12 cellular contexts compared by ENCODE assay signal in the genomic region with DNA sequence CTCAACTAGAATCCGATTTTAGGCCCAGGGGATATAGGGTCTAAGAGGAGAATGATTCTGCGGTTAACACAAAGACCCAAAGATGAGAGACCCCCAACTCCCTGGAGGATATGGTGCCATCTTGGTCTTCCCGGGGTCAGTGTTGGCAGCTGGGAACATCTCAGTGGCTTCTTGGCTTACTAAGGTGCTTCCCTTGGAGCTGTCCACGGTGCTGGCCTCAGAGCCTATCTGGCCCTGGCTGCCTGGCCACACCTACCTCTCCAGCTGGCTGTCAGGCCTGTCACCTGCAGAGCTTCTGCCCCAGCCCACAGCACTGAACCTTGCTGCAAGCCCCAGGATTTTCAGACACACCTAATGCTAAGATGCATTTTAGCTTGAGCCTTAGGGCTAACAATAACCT.
DNase-seq lines count a peak whose midpoint lies in the region; ATAC-seq and TF ChIP-seq lines count a peak whose summit lies in the region.
"Had no signal": no experiment of that assay in that cellular context is flagged by ENCODE, and none has a peak within 500 bp of the region (broad histone marks: within the 10 kb centered on the region; RNA-seq: fewer than 3 reads in every experiment).

No MANE protein-coding gene starts in this region.

- H3K27ac ChIP-seq in gastroesophageal sphincter = no peak overlapping the region
- H3K27ac ChIP-seq: esophagus squamous epithelium had no signal

- H3K36me3 Mint-ChIP-seq in activated naive CD4-positive, alpha-beta T cell treated with anti-CD3 and anti-CD28 coated beads, Interleukin-2, amount 10 ng/mL, durations not matched to agents 7 days and 5 days = no peaks in the 10 kb centered on the region
- H3K36me3 Mint-ChIP-seq: CD4-positive, CD25-positive, alpha-beta regulatory T cell; naive B cell had no signal

- no peaks in the 10 kb centered on the region for H3K27me3 ChIP-seq in gastroesophageal sphincter

- H3K9me3 Mint-ChIP-seq in activated naive CD4-positive, alpha-beta T cell treated with anti-CD3 and anti-CD28 coated beads, Interleukin-2, amount 10 ng/mL, durations not matched to agents 7 days and 5 days = no peaks in the 10 kb centered on the region
- H3K9me3 Mint-ChIP-seq: naive B cell had no signal

- peak; percentile 43 for DNase-seq in activated naive CD4-positive, alpha-beta T cell treated with anti-CD3 and anti-CD28 coated beads, Interleukin-2, amount 10 ng/mL, durations not matched to agents 7 days and 5 days
- DNase-seq in activated naive CD4-positive, alpha-beta T cell treated with Interleukin-2 at 50 U/mL for 16 hours = no peak
- DNase-seq in RPMI8226 (peak; percentile 51), fibroblast of peridontal ligament (ENCODE audit: extremely low read depth) (peak; percentile 12), medulla oblongata (ENCODE audit: extremely low spot score) (no peak), C1 segment of cervical spinal cord (lab: John Stamatoyannopoulos, UW) (no peak)
- DNase-seq in stimulated activated CD8-positive, alpha-beta memory T cell treated with anti-CD3 and anti-CD28 coated beads, Interleukin-4, amount 100 ng/mL, for 48 hours = peak; percentile 32
- DNase-seq: activated gamma-delta T cell; CD4-positive, CD25-positive, alpha-beta regulatory T cell; esophagus squamous epithelium; naive B cell had no signal

- no peak for ATAC-seq in gastroesophageal sphincter

- no peak for TF ChIP-seq EP300 in gastroesophageal sphincter (IDR thresholded peaks at IDR 0.05)

- no peak for TF ChIP-seq CTCF in gastroesophageal sphincter (IDR thresholded peaks at IDR 0.05)

- no peak for TF ChIP-seq POLR2A in gastroesophageal sphincter (IDR thresholded peaks at IDR 0.05)

- H3K4me1 ChIP-seq in gastroesophageal sphincter = no peaks in the 10 kb centered on the region
- H3K4me1 ChIP-seq: esophagus squamous epithelium had no signal

- 42 to 54% methylated on average over 2 to 3 of the region's 4 CpGs for WGBS in gastroesophageal sphincter (ENCODE audit: low coverage in 1 of 2), 2 donors

- no peaks in the 10 kb centered on the region for H3K4me1 Mint-ChIP-seq in activated naive CD4-positive, alpha-beta T cell treated with anti-CD3 and anti-CD28 coated beads, Interleukin-2, amount 10 ng/mL, durations not matched to agents 7 days and 5 days
- H3K4me1 Mint-ChIP-seq: CD4-positive, CD25-positive, alpha-beta regulatory T cell had no signal

- no peak overlapping the region for H3K27ac Mint-ChIP-seq in activated naive CD4-positive, alpha-beta T cell treated with anti-CD3 and anti-CD28 coated beads, Interleukin-2, amount 10 ng/mL, durations not matched to agents 7 days and 5 days
- H3K27ac Mint-ChIP-seq: CD4-positive, CD25-positive, alpha-beta regulatory T cell; naive B cell had no signal

- H3K4me3 Mint-ChIP-seq in activated naive CD4-positive, alpha-beta T cell treated with anti-CD3 and anti-CD28 coated beads, Interleukin-2, amount 10 ng/mL, durations not matched to agents 7 days and 5 days = no peak overlapping the region
- H3K4me3 Mint-ChIP-seq: CD4-positive, CD25-positive, alpha-beta regulatory T cell had no signal

- CTCF ChIA-PET in activated naive CD4-positive, alpha-beta T cell treated with anti-CD3 and anti-CD28 coated beads, Interleukin-2, amount 10 ng/mL, durations not matched to agents 7 days and 5 days (lab: Charles Lee) = interaction anchor here (1.1 kb wide), 1 partner anchor 9 kb away, joined by 3 read pairs; no protein-coding TSS in a partner anchor

- H3K36me3 ChIP-seq in gastroesophageal sphincter = no peaks in the 10 kb centered on the region
- H3K36me3 ChIP-seq: esophagus squamous epithelium had no signal

- peaks cover 23% of the 10 kb centered on the region for H3K27me3 Mint-ChIP-seq in activated naive CD4-positive, alpha-beta T cell treated with anti-CD3 and anti-CD28 coated beads, Interleukin-2, amount 10 ng/mL, durations not matched to agents 7 days and 5 days

- H3K9me3 ChIP-seq in gastroesophageal sphincter = no peaks in the 10 kb centered on the region
- H3K9me3 ChIP-seq: esophagus squamous epithelium had no signal

- H3K4me3 ChIP-seq in gastroesophageal sphincter = no peak overlapping the region
- H3K4me3 ChIP-seq: esophagus squamous epithelium had no signal

Comparison
In these comparisons a context has a peak if more than half of its experiments do, and no peak if none do; other contexts are left out.
1. DNase-seq: peak in activated naive CD4-positive, alpha-beta T cell treated with anti-CD3 and anti-CD28 coated beads, Interleukin-2, amount 10 ng/mL, durations not matched to agents 7 days and 5 days (single experiment), RPMI8226 (single experiment), fibroblast of peridontal ligament (single experiment) and stimulated activated CD8-positive, alpha-beta memory T cell treated with anti-CD3 and anti-CD28 coated beads, Interleukin-4, amount 100 ng/mL, for 48 hours (single experiment); none in activated naive CD4-positive, alpha-beta T cell treated with Interleukin-2 at 50 U/mL for 16 hours (single experiment), medulla oblongata (single experiment) and C1 segment of cervical spinal cord (0 of 14).